11 cellular contexts compared by ENCODE assay signal in the genomic region with DNA sequence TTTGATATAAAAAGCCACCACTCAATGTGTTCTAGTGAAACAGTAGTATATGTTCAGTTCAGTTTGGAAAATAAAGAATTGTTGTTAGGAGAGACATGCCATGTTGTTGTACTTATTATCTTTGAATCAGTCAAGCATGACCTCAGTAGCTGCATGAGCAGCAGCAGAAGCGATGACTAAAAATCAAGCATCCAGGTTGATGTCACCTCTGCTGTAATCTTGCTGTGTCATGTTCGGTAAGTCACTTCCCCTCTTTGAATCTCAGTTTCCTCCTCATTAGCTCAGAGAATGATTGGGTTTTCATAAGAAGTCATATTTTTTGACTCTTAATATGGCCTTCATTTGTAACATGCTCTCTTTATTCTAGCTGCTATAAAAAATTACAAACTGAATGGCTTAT.
A peak's percentile ranks its signal among the peaks of the same experiment; 100 is the strongest.
DNase-seq lines count a peak whose midpoint lies in the region; ATAC-seq and TF ChIP-seq lines count a peak whose summit lies in the region.
"Had no signal": no experiment of that assay in that cellular context is flagged by ENCODE, and none has a peak within 500 bp of the region (broad histone marks: within the 10 kb centered on the region; RNA-seq: fewer than 3 reads in every experiment).

No MANE protein-coding gene starts in this region.

- H3K4me1 ChIP-seq in Peyer's patch: no peaks in the 10 kb centered on the region
- H3K4me1 ChIP-seq: esophagus squamous epithelium had no signal

- DNase-seq in NCI-H510A (lab: John Stamatoyannopoulos, UW) (peak; percentile 2), glomerular visceral epithelial cell (ENCODE audit: extremely low spot score) (peak; percentile 47), Peyer's patch (no peak), nephron progenitor cell (no peak)
- DNase-seq: activated gamma-delta T cell treated with Interleukin-2 at 50 U/mL for 16 hours, esophagus squamous epithelium had no signal

- no peaks in the 10 kb centered on the region for H3K27me3 ChIP-seq in Peyer's patch
- H3K27me3 ChIP-seq: esophagus squamous epithelium had no signal

- no peak for TF ChIP-seq CTCF in Peyer's patch (IDR thresholded peaks at IDR 0.05)
- no peak for TF ChIP-seq CTCF in nephron progenitor cell (IDR thresholded peaks at IDR 0.05)

- H3K27ac Mint-ChIP-seq in nephron progenitor cell: no peak overlapping the region

- H3K36me3 ChIP-seq in Peyer's patch: no peaks in the 10 kb centered on the region
- H3K36me3 ChIP-seq: esophagus squamous epithelium, HAP-1 had no signal

- H3K4me3 ChIP-seq in Peyer's patch: no peak overlapping the region
- H3K4me3 ChIP-seq: esophagus squamous epithelium, HAP-1 had no signal

- no peak for TF ChIP-seq POLR2A in Peyer's patch (IDR thresholded peaks at IDR 0.05)

- H3K4me1 Mint-ChIP-seq in nephron progenitor cell: no peaks in the 10 kb centered on the region

- H3K27me3 Mint-ChIP-seq in nephron progenitor cell (ENCODE audit: low read depth, poor library complexity): no peaks in the 10 kb centered on the region

- peak; percentile 63 for ATAC-seq in GM18498 (IDR thresholded peaks at IDR 0.05; ENCODE audit: unreplicated experiment)
- ATAC-seq in GM21619 (IDR thresholded peaks at IDR 0.05; ENCODE audit: unreplicated experiment): peak; percentile 81
- ATAC-seq in HG02938 (IDR thresholded peaks at IDR 0.05; ENCODE audit: unreplicated experiment): no peak
- no peak for ATAC-seq in HG03135 (IDR thresholded peaks at IDR 0.05; ENCODE audit: unreplicated experiment)

- no peak overlapping the region for H3K27ac ChIP-seq in Peyer's patch
- H3K27ac ChIP-seq: esophagus squamous epithelium had no signal

- H3K36me3 Mint-ChIP-seq in nephron progenitor cell (ENCODE audit: low read depth): no peaks in the 10 kb centered on the region

- H3K9me3 ChIP-seq in Peyer's patch: no peaks in the 10 kb centered on the region
- H3K9me3 ChIP-seq: esophagus squamous epithelium, HAP-1 had no signal

- no peaks in the 10 kb centered on the region for H3K9me3 Mint-ChIP-seq in nephron progenitor cell

- H3K4me3 Mint-ChIP-seq in nephron progenitor cell: no peak overlapping the region

Comparison
In these comparisons a context has a peak if more than half of its experiments do, and no peak if none do; other contexts are left out.
1. ATAC-seq: peak in GM18498 (single experiment) and GM21619 (single experiment); none in HG02938 (single experiment) and HG03135 (single experiment).
2. DNase-seq: peak in NCI-H510A (single experiment) and glomerular visceral epithelial cell (single experiment); none in Peyer's patch (0 of 3) and nephron progenitor cell (single experiment).